In the genomic region with DNA sequence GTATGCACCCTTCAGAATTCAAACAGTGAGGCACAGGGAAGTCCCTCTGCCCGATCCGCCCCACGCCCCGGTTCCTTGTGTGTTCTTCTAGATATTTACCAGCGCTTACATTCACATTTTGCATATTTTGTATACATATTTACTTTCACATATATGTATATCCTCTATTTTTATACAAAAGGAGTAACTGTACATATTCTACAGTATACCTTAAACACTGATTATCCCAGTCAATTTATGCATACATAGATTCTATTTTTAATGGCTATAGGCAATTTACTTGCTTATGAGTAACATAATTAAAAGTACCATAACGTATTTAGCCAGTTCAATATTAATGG, we compare ENCODE assay signal across 1 cellular context.
TF ChIP-seq lines count a peak whose summit lies in the region.

No MANE protein-coding gene starts in this region.

TF ChIP-seq in GM23338, 12 proteins besides CTCF, POLR2A, EP300 and RAD21 (continued from another document):
- TF ChIP-seq, protein P1, sequence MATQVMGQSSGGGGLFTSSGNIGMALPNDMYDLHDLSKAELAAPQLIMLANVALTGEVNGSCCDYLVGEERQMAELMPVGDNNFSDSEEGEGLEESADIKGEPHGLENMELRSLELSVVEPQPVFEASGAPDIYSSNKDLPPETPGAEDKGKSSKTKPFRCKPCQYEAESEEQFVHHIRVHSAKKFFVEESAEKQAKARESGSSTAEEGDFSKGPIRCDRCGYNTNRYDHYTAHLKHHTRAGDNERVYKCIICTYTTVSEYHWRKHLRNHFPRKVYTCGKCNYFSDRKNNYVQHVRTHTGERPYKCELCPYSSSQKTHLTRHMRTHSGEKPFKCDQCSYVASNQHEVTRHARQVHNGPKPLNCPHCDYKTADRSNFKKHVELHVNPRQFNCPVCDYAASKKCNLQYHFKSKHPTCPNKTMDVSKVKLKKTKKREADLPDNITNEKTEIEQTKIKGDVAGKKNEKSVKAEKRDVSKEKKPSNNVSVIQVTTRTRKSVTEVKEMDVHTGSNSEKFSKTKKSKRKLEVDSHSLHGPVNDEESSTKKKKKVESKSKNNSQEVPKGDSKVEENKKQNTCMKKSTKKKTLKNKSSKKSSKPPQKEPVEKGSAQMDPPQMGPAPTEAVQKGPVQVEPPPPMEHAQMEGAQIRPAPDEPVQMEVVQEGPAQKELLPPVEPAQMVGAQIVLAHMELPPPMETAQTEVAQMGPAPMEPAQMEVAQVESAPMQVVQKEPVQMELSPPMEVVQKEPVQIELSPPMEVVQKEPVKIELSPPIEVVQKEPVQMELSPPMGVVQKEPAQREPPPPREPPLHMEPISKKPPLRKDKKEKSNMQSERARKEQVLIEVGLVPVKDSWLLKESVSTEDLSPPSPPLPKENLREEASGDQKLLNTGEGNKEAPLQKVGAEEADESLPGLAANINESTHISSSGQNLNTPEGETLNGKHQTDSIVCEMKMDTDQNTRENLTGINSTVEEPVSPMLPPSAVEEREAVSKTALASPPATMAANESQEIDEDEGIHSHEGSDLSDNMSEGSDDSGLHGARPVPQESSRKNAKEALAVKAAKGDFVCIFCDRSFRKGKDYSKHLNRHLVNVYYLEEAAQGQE (IDR thresholded peaks at IDR 0.05; ENCODE audit: unreplicated experiment): no peak
- TF ChIP-seq JUNB (IDR thresholded peaks at IDR 0.05; ENCODE audit: unreplicated experiment) (no peak), NANOG (IDR thresholded peaks at IDR 0.05; ENCODE audit: borderline replicate concordance) (no peak), POLR2AphosphoS5 (IDR thresholded peaks at IDR 0.05; ENCODE audit: low read depth) (no peak), ZNF114 (CRISPR knock-in tag; IDR thresholded peaks at IDR 0.05) (no peak), EZH2 (IDR thresholded peaks at IDR 0.05; ENCODE audit: low read depth, unreplicated experiment) (no peak), STAT1 (IDR thresholded peaks at IDR 0.05; ENCODE audit: unreplicated experiment) (no peak), CREB1 (CRISPR knock-in tag; IDR thresholded peaks at IDR 0.05; ENCODE audit: low read depth) (no peak)
- TF ChIP-seq, protein P2, sequence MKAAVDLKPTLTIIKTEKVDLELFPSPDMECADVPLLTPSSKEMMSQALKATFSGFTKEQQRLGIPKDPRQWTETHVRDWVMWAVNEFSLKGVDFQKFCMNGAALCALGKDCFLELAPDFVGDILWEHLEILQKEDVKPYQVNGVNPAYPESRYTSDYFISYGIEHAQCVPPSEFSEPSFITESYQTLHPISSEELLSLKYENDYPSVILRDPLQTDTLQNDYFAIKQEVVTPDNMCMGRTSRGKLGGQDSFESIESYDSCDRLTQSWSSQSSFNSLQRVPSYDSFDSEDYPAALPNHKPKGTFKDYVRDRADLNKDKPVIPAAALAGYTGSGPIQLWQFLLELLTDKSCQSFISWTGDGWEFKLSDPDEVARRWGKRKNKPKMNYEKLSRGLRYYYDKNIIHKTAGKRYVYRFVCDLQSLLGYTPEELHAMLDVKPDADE (IDR thresholded peaks at IDR 0.05): no peak
- TF ChIP-seq, protein P3, sequence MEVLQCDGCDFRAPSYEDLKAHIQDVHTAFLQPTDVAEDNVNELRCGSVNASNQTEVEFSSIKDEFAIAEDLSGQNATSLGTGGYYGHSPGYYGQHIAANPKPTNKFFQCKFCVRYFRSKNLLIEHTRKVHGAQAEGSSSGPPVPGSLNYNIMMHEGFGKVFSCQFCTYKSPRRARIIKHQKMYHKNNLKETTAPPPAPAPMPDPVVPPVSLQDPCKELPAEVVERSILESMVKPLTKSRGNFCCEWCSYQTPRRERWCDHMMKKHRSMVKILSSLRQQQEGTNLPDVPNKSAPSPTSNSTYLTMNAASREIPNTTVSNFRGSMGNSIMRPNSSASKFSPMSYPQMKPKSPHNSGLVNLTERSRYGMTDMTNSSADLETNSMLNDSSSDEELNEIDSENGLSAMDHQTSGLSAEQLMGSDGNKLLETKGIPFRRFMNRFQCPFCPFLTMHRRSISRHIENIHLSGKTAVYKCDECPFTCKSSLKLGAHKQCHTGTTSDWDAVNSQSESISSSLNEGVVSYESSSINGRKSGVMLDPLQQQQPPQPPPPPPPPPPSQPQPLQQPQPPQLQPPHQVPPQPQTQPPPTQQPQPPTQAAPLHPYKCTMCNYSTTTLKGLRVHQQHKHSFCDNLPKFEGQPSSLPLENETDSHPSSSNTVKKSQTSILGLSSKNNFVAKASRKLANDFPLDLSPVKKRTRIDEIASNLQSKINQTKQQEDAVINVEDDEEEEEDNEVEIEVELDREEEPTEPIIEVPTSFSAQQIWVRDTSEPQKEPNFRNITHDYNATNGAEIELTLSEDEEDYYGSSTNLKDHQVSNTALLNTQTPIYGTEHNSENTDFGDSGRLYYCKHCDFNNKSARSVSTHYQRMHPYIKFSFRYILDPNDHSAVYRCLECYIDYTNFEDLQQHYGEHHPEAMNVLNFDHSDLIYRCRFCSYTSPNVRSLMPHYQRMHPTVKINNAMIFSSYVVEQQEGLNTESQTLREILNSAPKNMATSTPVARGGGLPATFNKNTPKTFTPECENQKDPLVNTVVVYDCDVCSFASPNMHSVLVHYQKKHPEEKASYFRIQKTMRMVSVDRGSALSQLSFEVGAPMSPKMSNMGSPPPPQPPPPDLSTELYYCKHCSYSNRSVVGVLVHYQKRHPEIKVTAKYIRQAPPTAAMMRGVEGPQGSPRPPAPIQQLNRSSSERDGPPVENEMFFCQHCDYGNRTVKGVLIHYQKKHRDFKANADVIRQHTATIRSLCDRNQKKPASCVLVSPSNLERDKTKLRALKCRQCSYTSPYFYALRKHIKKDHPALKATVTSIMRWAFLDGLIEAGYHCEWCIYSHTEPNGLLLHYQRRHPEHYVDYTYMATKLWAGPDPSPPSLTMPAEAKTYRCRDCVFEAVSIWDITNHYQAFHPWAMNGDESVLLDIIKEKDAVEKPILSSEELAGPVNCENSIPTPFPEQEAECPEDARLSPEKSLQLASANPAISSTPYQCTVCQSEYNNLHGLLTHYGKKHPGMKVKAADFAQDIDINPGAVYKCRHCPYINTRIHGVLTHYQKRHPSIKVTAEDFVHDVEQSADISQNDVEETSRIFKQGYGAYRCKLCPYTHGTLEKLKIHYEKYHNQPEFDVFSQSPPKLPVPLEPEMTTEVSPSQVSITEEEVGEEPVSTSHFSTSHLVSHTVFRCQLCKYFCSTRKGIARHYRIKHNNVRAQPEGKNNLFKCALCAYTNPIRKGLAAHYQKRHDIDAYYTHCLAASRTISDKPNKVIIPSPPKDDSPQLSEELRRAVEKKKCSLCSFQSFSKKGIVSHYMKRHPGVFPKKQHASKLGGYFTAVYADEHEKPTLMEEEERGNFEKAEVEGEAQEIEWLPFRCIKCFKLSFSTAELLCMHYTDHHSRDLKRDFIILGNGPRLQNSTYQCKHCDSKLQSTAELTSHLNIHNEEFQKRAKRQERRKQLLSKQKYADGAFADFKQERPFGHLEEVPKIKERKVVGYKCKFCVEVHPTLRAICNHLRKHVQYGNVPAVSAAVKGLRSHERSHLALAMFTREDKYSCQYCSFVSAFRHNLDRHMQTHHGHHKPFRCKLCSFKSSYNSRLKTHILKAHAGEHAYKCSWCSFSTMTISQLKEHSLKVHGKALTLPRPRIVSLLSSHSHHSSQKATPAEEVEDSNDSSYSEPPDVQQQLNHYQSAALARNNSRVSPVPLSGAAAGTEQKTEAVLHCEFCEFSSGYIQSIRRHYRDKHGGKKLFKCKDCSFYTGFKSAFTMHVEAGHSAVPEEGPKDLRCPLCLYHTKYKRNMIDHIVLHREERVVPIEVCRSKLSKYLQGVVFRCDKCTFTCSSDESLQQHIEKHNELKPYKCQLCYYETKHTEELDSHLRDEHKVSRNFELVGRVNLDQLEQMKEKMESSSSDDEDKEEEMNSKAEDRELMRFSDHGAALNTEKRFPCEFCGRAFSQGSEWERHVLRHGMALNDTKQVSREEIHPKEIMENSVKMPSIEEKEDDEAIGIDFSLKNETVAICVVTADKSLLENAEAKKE (CRISPR knock-in tag; IDR thresholded peaks at IDR 0.05): no peak
